1 cellular context compared by ENCODE assay signal in genomic region chr11:60874421-60875365, GRCh38.
TF ChIP-seq lines count a peak whose summit lies in the region.

No MANE protein-coding gene starts in this region.

TF ChIP-seq in WTC11, 78 proteins besides CTCF, POLR2A, EP300 and RAD21 (continued from another document):
- TF ChIP-seq ZNF512 (CRISPR knock-in tag; IDR thresholded peaks at IDR 0.05; ENCODE audit: borderline replicate concordance) (no peak), NFATC4 (CRISPR knock-in tag; IDR thresholded peaks at IDR 0.05) (no peak), PRRX2 (CRISPR knock-in tag; IDR thresholded peaks at IDR 0.05) (no peak), NR3C1 (CRISPR knock-in tag; conservative IDR thresholded peaks at IDR 0.05; ENCODE audit: low read depth) (no peak), TP53 (CRISPR knock-in tag; IDR thresholded peaks at IDR 0.05) (no peak), NFYB (CRISPR knock-in tag; conservative IDR thresholded peaks at IDR 0.05; ENCODE audit: low read depth) (no peak), JUN (CRISPR knock-in tag; IDR thresholded peaks at IDR 0.05) (no peak), ZNF232 (CRISPR knock-in tag; IDR thresholded peaks at IDR 0.05) (no peak), ESRRA (CRISPR knock-in tag; IDR thresholded peaks at IDR 0.05; ENCODE audit: borderline replicate concordance) (no peak), ZNF532 (CRISPR knock-in tag; IDR thresholded peaks at IDR 0.05; ENCODE audit: borderline replicate concordance) (no peak), NR1H2 (CRISPR knock-in tag; IDR thresholded peaks at IDR 0.05) (no peak), STAT6 (CRISPR knock-in tag; conservative IDR thresholded peaks at IDR 0.05; ENCODE audit: low read depth) (no peak), PRDM15 (CRISPR knock-in tag; IDR thresholded peaks at IDR 0.05) (no peak), ATF1 (CRISPR knock-in tag; IDR thresholded peaks at IDR 0.05) (no peak), FOXJ3 (CRISPR knock-in tag; IDR thresholded peaks at IDR 0.05; ENCODE audit: borderline replicate concordance) (no peak), MLX (CRISPR knock-in tag; IDR thresholded peaks at IDR 0.05) (no peak)
